ENCODE assay signal across 32 cellular contexts in the genomic region with DNA sequence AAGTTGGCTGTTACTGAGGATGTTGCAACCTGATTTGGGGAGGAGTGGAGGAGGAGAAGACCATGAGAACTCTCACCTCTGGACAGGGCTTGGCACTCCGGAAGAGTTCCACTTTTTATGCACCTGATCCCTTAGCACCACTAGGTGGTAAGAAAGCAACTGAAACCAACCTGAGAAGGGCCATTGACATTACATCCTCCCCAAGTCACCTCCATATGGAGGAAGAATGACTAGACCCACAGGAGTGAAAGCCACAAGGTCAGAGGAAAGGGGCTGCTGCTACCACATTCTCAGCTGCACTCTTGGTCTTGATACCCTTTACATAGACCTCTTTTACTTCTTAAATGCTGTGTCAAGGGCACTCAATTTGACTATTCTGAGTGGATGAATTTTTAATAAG.
"Had no signal": no experiment of that assay in that cellular context is flagged by ENCODE, and none has a peak within 500 bp of the region (broad histone marks: within the 10 kb centered on the region; RNA-seq: fewer than 3 reads in every experiment).

No MANE protein-coding gene starts in this region.

- H3K9me3 Mint-ChIP-seq: activated T-helper 1 cell treated with anti-CD3 and anti-CD28 coated beads, Interleukin-12 subunit alpha, Interleukin-12 subunit beta, Interleukin-2, Interleukin-4 antibody, amounts not matched to agents 30 ng/mL and 10 ng/mL and 1 ng/mL, durations not matched to agents 14 hours and 24 hours and 36 hours had no signal

- H3K36me3 ChIP-seq: adrenal gland, brain microvascular endothelial cell, breast epithelium had no signal

- H3K36me3 Mint-ChIP-seq: activated CD4-positive, alpha-beta memory T cell treated with anti-CD3 and anti-CD28 coated beads for 36 hours; activated naive CD4-positive, alpha-beta T cell treated with anti-CD3 and anti-CD28 coated beads, Interleukin-2, amount 50 U/mL, for 72 hours; activated naive CD8-positive, alpha-beta T cell treated with anti-CD3 and anti-CD28 coated beads for 36 hours had no signal

- H3K9me3 ChIP-seq: adrenal gland, body of pancreas, breast epithelium had no signal

- H3K27ac Mint-ChIP-seq: activated CD4-positive, alpha-beta memory T cell treated with anti-CD3 and anti-CD28 coated beads for 36 hours; activated CD4-positive, alpha-beta T cell treated with anti-CD3 and anti-CD28 coated beads, Interleukin-2, amount 10 ng/mL, durations not matched to agents 24 days and 14 days; activated CD8-positive, alpha-beta T cell treated with anti-CD3 and anti-CD28 coated beads for 36 hours; activated naive CD4-positive, alpha-beta T cell treated with anti-CD3 and anti-CD28 coated beads for 36 hours; activated naive CD4-positive, alpha-beta T cell treated with anti-CD3 and anti-CD28 coated beads, Interleukin-2, amount 50 U/mL, for 72 hours; activated naive CD8-positive, alpha-beta T cell treated with anti-CD3 and anti-CD28 coated beads for 36 hours; activated T-cell treated with anti-CD3 and anti-CD28 coated beads, Interleukin-2, amount 50 U/mL, for 72 hours; activated T-helper 1 cell treated with anti-CD3 and anti-CD28 coated beads, Interleukin-12 subunit alpha, Interleukin-12 subunit beta, Interleukin-2, Interleukin-4 antibody, amounts not matched to agents 30 ng/mL and 10 ng/mL and 1 ng/mL, durations not matched to agents 14 hours and 24 hours and 36 hours; activated T-helper 17 cell treated with anti-CD3 and anti-CD28 coated beads, Interleukin-2, amount 50 U/mL, for 72 hours; T-helper 2 cell treated with Interferon-gamma antibody and Interleukin-4, amounts not matched to agents 5 μg/mL and 100 μg/mL, for 36 hours had no signal

- H3K27me3 Mint-ChIP-seq: activated CD4-positive, alpha-beta memory T cell treated with anti-CD3 and anti-CD28 coated beads for 36 hours; activated CD4-positive, alpha-beta T cell treated with anti-CD3 and anti-CD28 coated beads, Interleukin-2, amount 10 ng/mL, durations not matched to agents 24 days and 14 days; activated CD8-positive, alpha-beta T cell treated with anti-CD3 and anti-CD28 coated beads for 36 hours; activated naive CD8-positive, alpha-beta T cell treated with anti-CD3 and anti-CD28 coated beads for 36 hours; activated T-helper 17 cell treated with anti-CD3 and anti-CD28 coated beads, Interleukin-2, amount 50 U/mL, for 72 hours had no signal

- H3K27ac ChIP-seq: adrenal gland, body of pancreas, brain microvascular endothelial cell, breast epithelium, VCaP had no signal

- DNase-seq: activated CD4-positive, alpha-beta memory T cell treated with anti-CD3 and anti-CD28 coated beads for 36 hours; activated CD4-positive, alpha-beta T cell treated with anti-CD3 and anti-CD28 coated beads for 4 hours; activated CD4-positive, alpha-beta T cell treated with anti-CD3 and anti-CD28 coated beads, Interleukin-2, amount 10 ng/mL, durations not matched to agents 24 days and 14 days; activated CD4-positive, alpha-beta T cell treated with anti-CD3 and anti-CD28 coated beads, Interleukin-2, amount 50 U/mL, for 1 hour; activated CD4-positive, alpha-beta T cell treated with anti-CD3 and anti-CD28 coated beads, Interleukin-2, amount 50 U/mL, for 4 hours; activated CD4-positive, CD25-positive, alpha-beta regulatory T cell treated with anti-CD3 and anti-CD28 coated beads, Interleukin-2, amount 50 U/mL, for 72 hours; activated CD8-positive, alpha-beta memory T cell treated with anti-CD3 and anti-CD28 coated beads, Interleukin-2, amount 50 U/mL, for 4 hours; activated CD8-positive, alpha-beta T cell treated with anti-CD3 and anti-CD28 coated beads for 36 hours; activated effector memory CD4-positive, alpha-beta T cell treated with anti-CD3 and anti-CD28 coated beads, Interleukin-2, amount 50 U/mL, for 16 hours; activated gamma-delta T cell treated with Interleukin-2 at 50 U/mL for 16 hours; activated naive CD4-positive, alpha-beta T cell; activated naive CD4-positive, alpha-beta T cell treated with anti-CD3 and anti-CD28 coated beads for 36 hours; activated naive CD4-positive, alpha-beta T cell treated with anti-CD3 and anti-CD28 coated beads, Interleukin-2, amount 50 U/mL, for 16 hours; activated naive CD8-positive, alpha-beta T cell treated with anti-CD3 and anti-CD28 coated beads for 36 hours; activated T-cell treated with anti-CD3 and anti-CD28 coated beads for 4 hours; activated T-cell treated with anti-CD3 and anti-CD28 coated beads, Interleukin-2, amount 50 U/mL, for 1 hour; activated T-cell treated with anti-CD3 and anti-CD28 coated beads, Interleukin-2, amount 50 U/mL, for 4 hours; activated T-cell treated with anti-CD3 and anti-CD28 coated beads, Interleukin-2, amount 50 U/mL, for 72 hours; adrenal gland; amniotic stem cell; aorta; body of pancreas; brain microvascular endothelial cell; central memory CD4-positive, alpha-beta T cell; T-helper 2 cell; T-helper 9 cell had no signal

- ATAC-seq: activated CD8-positive, alpha-beta T cell treated with anti-CD3 and anti-CD28 coated beads for 36 hours; activated naive CD4-positive, alpha-beta T cell treated with anti-CD3 and anti-CD28 coated beads, Interleukin-2, amount 50 U/mL, for 72 hours; activated T-cell treated with anti-CD3 and anti-CD28 coated beads, Interleukin-2, amount 50 U/mL, for 4 hours; activated T-cell treated with anti-CD3 and anti-CD28 coated beads, Interleukin-2, amount 50 U/mL, for 72 hours; activated T-helper 17 cell treated with anti-CD3 and anti-CD28 coated beads, Interleukin-2, amount 50 U/mL, for 72 hours; body of pancreas had no signal

- H3K4me1 Mint-ChIP-seq: activated CD4-positive, alpha-beta T cell treated with anti-CD3 and anti-CD28 coated beads, Interleukin-2, amount 10 ng/mL, durations not matched to agents 24 days and 14 days; activated naive CD8-positive, alpha-beta T cell treated with anti-CD3 and anti-CD28 coated beads for 36 hours; activated T-helper 17 cell treated with anti-CD3 and anti-CD28 coated beads, Interleukin-2, amount 50 U/mL, for 72 hours had no signal

- H3K4me1 ChIP-seq: adrenal gland, body of pancreas, breast epithelium had no signal

- H3K27me3 ChIP-seq: adrenal gland, body of pancreas, brain microvascular endothelial cell, breast epithelium had no signal

- H3K4me3 ChIP-seq: adrenal gland, body of pancreas, breast epithelium had no signal

- H3K4me3 Mint-ChIP-seq: activated CD4-positive, alpha-beta memory T cell treated with anti-CD3 and anti-CD28 coated beads for 36 hours; activated CD4-positive, alpha-beta T cell treated with anti-CD3 and anti-CD28 coated beads, Interleukin-2, amount 10 ng/mL, durations not matched to agents 24 days and 14 days; activated CD8-positive, alpha-beta T cell treated with anti-CD3 and anti-CD28 coated beads for 36 hours; activated naive CD4-positive, alpha-beta T cell treated with anti-CD3 and anti-CD28 coated beads for 36 hours; activated naive CD8-positive, alpha-beta T cell treated with anti-CD3 and anti-CD28 coated beads for 36 hours; activated T-cell treated with anti-CD3 and anti-CD28 coated beads, Interleukin-2, amount 50 U/mL, for 4 hours; activated T-cell treated with anti-CD3 and anti-CD28 coated beads, Interleukin-2, amount 50 U/mL, for 72 hours; activated T-helper 1 cell treated with anti-CD3 and anti-CD28 coated beads, Interleukin-12 subunit alpha, Interleukin-12 subunit beta, Interleukin-2, Interleukin-4 antibody, amounts not matched to agents 30 ng/mL and 10 ng/mL and 1 ng/mL, durations not matched to agents 14 hours and 24 hours and 36 hours; activated T-helper 17 cell treated with anti-CD3 and anti-CD28 coated beads, Interleukin-2, amount 50 U/mL, for 72 hours; T-helper 2 cell treated with Interferon-gamma antibody and Interleukin-4, amounts not matched to agents 5 μg/mL and 100 μg/mL, for 36 hours had no signal
